In the genomic region with DNA sequence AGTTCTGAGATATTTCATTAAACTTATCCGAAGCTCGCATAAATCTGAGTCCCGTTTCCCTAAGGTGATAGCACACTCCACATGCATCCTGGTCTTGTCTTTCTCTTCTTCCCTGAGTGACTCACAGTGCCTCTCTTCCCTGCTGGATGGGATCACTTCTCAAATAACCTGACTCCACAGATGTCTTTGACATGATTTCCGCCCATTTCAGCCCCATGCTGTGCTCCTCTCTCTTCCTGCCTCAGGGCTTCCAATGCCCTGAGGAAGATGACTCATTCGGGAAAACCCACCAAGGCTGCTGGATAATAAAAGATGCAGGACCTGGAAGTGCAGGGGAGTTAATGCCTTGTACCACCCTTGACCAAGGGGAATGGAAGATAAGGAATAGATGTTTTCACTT, we compare ENCODE assay signal across 19 cellular contexts.
DNase-seq lines count a peak whose midpoint lies in the region; ATAC-seq lines count a peak whose summit lies in the region.
"Had no signal": no experiment of that assay in that cellular context is flagged by ENCODE, and none has a peak within 500 bp of the region (broad histone marks: within the 10 kb centered on the region; RNA-seq: fewer than 3 reads in every experiment).

No MANE protein-coding gene starts in this region.

- H3K27ac Mint-ChIP-seq in activated CD8-positive, alpha-beta memory T cell treated with anti-CD3 and anti-CD28 coated beads, Interleukin-2, amount 10 ng/mL, durations not matched to agents 7 days and 5 days, result no peak overlapping the region
- no peak overlapping the region for H3K27ac Mint-ChIP-seq in activated CD4-positive, alpha-beta T cell treated with anti-CD3 and anti-CD28 coated beads, Interleukin-2, amount 10 ng/mL, durations not matched to agents 7 days and 5 days
- H3K27ac Mint-ChIP-seq: T-helper 1 cell treated with Interleukin-12 subunit alpha and Interleukin-12 subunit beta and Interleukin-4 antibody, amounts not matched to agents 30 μg/mL and 1 μg/mL, for 36 hours had no signal

- no peaks in the 10 kb centered on the region for H3K27me3 Mint-ChIP-seq in activated CD8-positive, alpha-beta memory T cell treated with anti-CD3 and anti-CD28 coated beads, Interleukin-2, amount 10 ng/mL, durations not matched to agents 7 days and 5 days
- H3K27me3 Mint-ChIP-seq in activated CD4-positive, alpha-beta T cell treated with anti-CD3 and anti-CD28 coated beads, Interleukin-2, amount 10 ng/mL, durations not matched to agents 7 days and 5 days, result no peaks in the 10 kb centered on the region

- peaks cover 23% of the 10 kb centered on the region for H3K9me3 Mint-ChIP-seq in activated CD8-positive, alpha-beta memory T cell treated with anti-CD3 and anti-CD28 coated beads, Interleukin-2, amount 10 ng/mL, durations not matched to agents 7 days and 5 days (ENCODE audit: low read depth)
- peaks cover 9% of the 10 kb centered on the region for H3K9me3 Mint-ChIP-seq in activated CD4-positive, alpha-beta T cell treated with anti-CD3 and anti-CD28 coated beads, Interleukin-2, amount 10 ng/mL, durations not matched to agents 7 days and 5 days

- H3K4me1 Mint-ChIP-seq in activated CD8-positive, alpha-beta memory T cell treated with anti-CD3 and anti-CD28 coated beads, Interleukin-2, amount 10 ng/mL, durations not matched to agents 7 days and 5 days, result no peaks in the 10 kb centered on the region
- H3K4me1 Mint-ChIP-seq in activated CD4-positive, alpha-beta T cell treated with anti-CD3 and anti-CD28 coated beads, Interleukin-2, amount 10 ng/mL, durations not matched to agents 7 days and 5 days, result no peaks in the 10 kb centered on the region

- POLR2A ChIA-PET in activated CD4-positive, alpha-beta T cell treated with anti-CD3 and anti-CD28 coated beads, Interleukin-2, amount 10 ng/mL, durations not matched to agents 7 days and 5 days (lab: Charles Lee), result no interaction called here

- H3K36me3 Mint-ChIP-seq in activated CD8-positive, alpha-beta memory T cell treated with anti-CD3 and anti-CD28 coated beads, Interleukin-2, amount 10 ng/mL, durations not matched to agents 7 days and 5 days, result no peaks in the 10 kb centered on the region
- H3K36me3 Mint-ChIP-seq in activated CD4-positive, alpha-beta T cell treated with anti-CD3 and anti-CD28 coated beads, Interleukin-2, amount 10 ng/mL, durations not matched to agents 7 days and 5 days (ENCODE audit: low read depth), result no peaks in the 10 kb centered on the region

- CTCF ChIA-PET in activated CD8-positive, alpha-beta memory T cell treated with anti-CD3 and anti-CD28 coated beads, Interleukin-2, amount 10 ng/mL, durations not matched to agents 7 days and 5 days (lab: Charles Lee), result no interaction called here
- CTCF ChIA-PET in activated CD4-positive, alpha-beta T cell treated with anti-CD3 and anti-CD28 coated beads, Interleukin-2, amount 10 ng/mL, durations not matched to agents 7 days and 5 days (lab: Charles Lee), result no interaction called here

- no peak for ATAC-seq in activated CD8-positive, alpha-beta memory T cell treated with anti-CD3 and anti-CD28 coated beads, Interleukin-2, amount 10 ng/mL, durations not matched to agents 7 days and 5 days
- ATAC-seq: K562, lower lobe of right lung had no signal

- peak; percentile 0 for DNase-seq in EL
- peak; percentile 66 for DNase-seq in NCI-H146 treated with DMSO at 0.1 percent for 48 hours (lab: John Stamatoyannopoulos, UW; ENCODE audit: unreplicated experiment)
- peak; percentile 75 for DNase-seq in brain pericyte (ENCODE audit: low read depth, low spot score)
- DNase-seq in kidney tubule cell (ENCODE audit: low spot score), result peak; percentile 67
- no peak for DNase-seq in activated CD8-positive, alpha-beta memory T cell treated with anti-CD3 and anti-CD28 coated beads, Interleukin-2, amount 10 ng/mL, durations not matched to agents 7 days and 5 days
- no peak for DNase-seq in activated CD4-positive, alpha-beta T cell treated with anti-CD3 and anti-CD28 coated beads, Interleukin-2, amount 10 ng/mL, durations not matched to agents 7 days and 5 days
- DNase-seq in OCI-M1 (lab: John Stamatoyannopoulos, UW), result no peak
- DNase-seq: activated effector memory CD4-positive, alpha-beta T cell treated with anti-CD3 and anti-CD28 coated beads, Interleukin-2, amount 50 U/mL, for 16 hours; adrenal gland; foreskin fibroblast; GM23248; lower lobe of right lung; NCI-H1048; SHP77 treated with DMSO at 0.1 percent for 48 hours; stimulated activated CD4-positive, alpha-beta T cell treated with anti-CD3 and anti-CD28 coated beads, Interleukin-4, amount 100 ng/mL, for 4 hours; stimulated activated CD8-positive, alpha-beta memory T cell treated with anti-CD3 and anti-CD28 coated beads, Interleukin-4, amount 100 ng/mL, for 48 hours; substantia nigra had no signal

- no peak overlapping the region for H3K4me3 Mint-ChIP-seq in activated CD8-positive, alpha-beta memory T cell treated with anti-CD3 and anti-CD28 coated beads, Interleukin-2, amount 10 ng/mL, durations not matched to agents 7 days and 5 days
- H3K4me3 Mint-ChIP-seq in activated CD4-positive, alpha-beta T cell treated with anti-CD3 and anti-CD28 coated beads, Interleukin-2, amount 10 ng/mL, durations not matched to agents 7 days and 5 days, result no peak overlapping the region
- H3K4me3 Mint-ChIP-seq: T-helper 1 cell treated with Interleukin-12 subunit alpha and Interleukin-12 subunit beta and Interleukin-4 antibody, amounts not matched to agents 30 μg/mL and 1 μg/mL, for 36 hours had no signal

Comparison
In these comparisons a context has a peak if more than half of its experiments do, and no peak if none do; other contexts are left out.
1. DNase-seq: peak in EL (single experiment), NCI-H146 treated with DMSO at 0.1 percent for 48 hours (single experiment), brain pericyte (single experiment) and kidney tubule cell (single experiment); none in activated CD8-positive, alpha-beta memory T cell treated with anti-CD3 and anti-CD28 coated beads, Interleukin-2, amount 10 ng/mL, durations not matched to agents 7 days and 5 days (single experiment), activated CD4-positive, alpha-beta T cell treated with anti-CD3 and anti-CD28 coated beads, Interleukin-2, amount 10 ng/mL, durations not matched to agents 7 days and 5 days (single experiment) and OCI-M1 (single experiment).